In the genomic region with DNA sequence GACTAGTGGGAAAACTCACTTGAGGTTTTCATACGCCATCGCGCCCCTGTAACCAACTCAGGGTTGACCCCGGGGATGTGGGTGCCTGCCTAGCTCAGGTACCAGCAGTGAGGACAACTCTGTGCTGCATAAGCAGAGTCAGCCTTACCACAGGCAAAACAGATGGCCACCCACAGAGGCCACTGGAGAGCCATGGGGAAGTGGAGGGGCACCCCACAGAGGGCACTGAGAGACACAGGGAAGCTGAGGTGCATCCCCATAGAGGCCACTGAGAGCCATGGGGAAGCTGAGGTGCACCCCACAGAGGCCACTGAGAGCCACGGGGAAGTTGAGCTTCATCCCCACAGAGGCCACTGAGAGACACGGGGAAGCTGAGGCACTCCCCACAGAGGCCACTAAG, we compare ENCODE assay signal across 1 cellular context.
TF ChIP-seq lines count a peak whose summit lies in the region.

No MANE protein-coding gene starts in this region.

TF ChIP-seq in SK-N-SH, 30 proteins besides CTCF, POLR2A, EP300 and RAD21 (continued from another document):
- TF ChIP-seq, protein P1, sequence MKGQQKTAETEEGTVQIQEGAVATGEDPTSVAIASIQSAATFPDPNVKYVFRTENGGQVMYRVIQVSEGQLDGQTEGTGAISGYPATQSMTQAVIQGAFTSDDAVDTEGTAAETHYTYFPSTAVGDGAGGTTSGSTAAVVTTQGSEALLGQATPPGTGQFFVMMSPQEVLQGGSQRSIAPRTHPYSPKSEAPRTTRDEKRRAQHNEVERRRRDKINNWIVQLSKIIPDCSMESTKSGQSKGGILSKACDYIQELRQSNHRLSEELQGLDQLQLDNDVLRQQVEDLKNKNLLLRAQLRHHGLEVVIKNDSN (IDR thresholded peaks at IDR 0.05; ENCODE audit: borderline replicate concordance, low read depth): no peak
- TF ChIP-seq FOXM1 (IDR thresholded peaks at IDR 0.05; ENCODE audit: low read depth): no peak
